8 cellular contexts compared by ENCODE assay signal in the genomic region with DNA sequence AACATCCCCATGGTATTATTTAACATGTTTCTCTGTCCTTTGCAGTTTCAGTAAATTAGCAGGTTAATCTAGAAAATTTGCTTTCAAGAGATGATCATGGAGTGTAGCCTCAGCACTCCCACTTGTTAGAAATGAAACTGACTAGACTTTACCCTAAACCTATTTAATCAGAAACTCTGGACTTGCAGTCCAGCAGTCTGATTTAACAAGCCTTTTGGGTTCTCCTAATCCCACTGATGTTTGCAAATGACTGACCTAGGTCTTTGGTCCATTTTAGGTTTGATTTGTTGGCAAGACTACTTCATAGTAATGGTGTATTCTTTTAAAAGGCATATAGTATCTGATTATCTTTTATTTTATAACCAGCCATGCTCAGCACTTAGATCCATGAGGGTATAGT.
"Had no signal": no experiment of that assay in that cellular context is flagged by ENCODE, and none has a peak within 500 bp of the region (broad histone marks: within the 10 kb centered on the region; RNA-seq: fewer than 3 reads in every experiment).

No MANE protein-coding gene starts in this region.

- FAIRE-seq: G401.6, GM12878, GM12891, GM12892, GM18507, GM19239 had no signal

- H3K4me3 ChIP-seq: GM12878 had no signal

- DNase-seq: GDM1, GF-D8 had no signal

- ATAC-seq: GM12878 had no signal
